Comparison of ENCODE assay signal across 9 cellular contexts in the genomic region with DNA sequence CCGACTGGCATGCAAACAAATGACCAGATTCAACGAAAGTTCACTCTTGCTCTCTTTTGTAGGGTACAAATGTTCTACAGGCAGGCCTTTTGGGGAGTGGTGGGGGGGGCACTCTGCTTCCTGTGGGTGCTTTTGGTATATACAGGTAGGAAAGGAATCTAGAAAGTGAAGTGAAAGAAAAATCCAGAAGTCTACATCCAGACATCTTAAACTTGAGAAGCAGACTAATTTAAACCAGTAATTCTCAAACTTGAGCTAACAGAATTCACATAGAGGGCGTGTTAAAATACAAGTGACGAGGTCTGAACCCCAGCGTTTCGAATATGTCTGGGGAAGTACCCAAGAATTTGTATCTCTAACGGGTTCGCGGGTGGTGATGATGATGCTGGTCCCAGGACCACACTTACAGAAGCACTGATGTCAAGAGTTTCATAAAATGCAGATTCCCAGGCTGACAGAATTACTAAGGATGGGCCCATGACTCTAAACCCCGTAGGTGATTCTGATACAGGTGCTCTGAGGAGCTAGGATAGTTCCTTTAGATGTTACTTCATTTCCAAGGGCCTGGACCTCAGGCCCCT. TPM values are rescaled to one million over a fixed set of nuclear protein-coding genes. Genes with fewer than 3 reads are reported as not detected.
DNase-seq lines count a peak whose midpoint lies in the region; ATAC-seq and TF ChIP-seq lines count a peak whose summit lies in the region.
"Had no signal": no experiment of that assay in that cellular context is flagged by ENCODE, and none has a peak within 500 bp of the region (broad histone marks: within the 10 kb centered on the region; RNA-seq: fewer than 3 reads in every experiment).

No MANE protein-coding gene starts in this region.

- peak overlapping the region; percentile 58 for H3K4me3 ChIP-seq in GM06990 (replicated peaks; ENCODE audit: low read depth, low read length)
- H3K4me3 ChIP-seq in right cardiac atrium (ENCODE audit: low read length): peak overlapping the region; percentile 47
- peak overlapping the region; percentile 53 to 80 (median 72) for H3K4me3 ChIP-seq in sigmoid colon

- H3K9me3 Mint-ChIP-seq in WTC11: no peaks in the 10 kb centered on the region

- H3K36me3 Mint-ChIP-seq in WTC11: no peaks in the 10 kb centered on the region

- H3K4me3 Mint-ChIP-seq in WTC11: peak overlapping the region; percentile 68

- WGBS in right cardiac atrium: 74% methylated on average over 10 of the region's 10 CpGs
- WGBS in sigmoid colon, 2 donors: 68 to 75% methylated on average over 10 of the region's 10 CpGs

- H3K9me3 ChIP-seq in right cardiac atrium (ENCODE audit: control insufficient read depth, low read length) (no peaks in the 10 kb centered on the region), sigmoid colon (no peaks in the 10 kb centered on the region)

- DNase-seq in GM06990 (ENCODE audit: extremely low read depth, insufficient read length): no peak
- DNase-seq in WTC11 (ENCODE audit: low spot score): no peak
- no peak for DNase-seq in right cardiac atrium
- DNase-seq in sigmoid colon: no peak
- DNase-seq in SHP77 (lab: John Stamatoyannopoulos, UW): no peak
- no peak for DNase-seq in inferior parietal cortex (ENCODE audit: extremely low spot score)

- peaks cover 14% of the 10 kb centered on the region for H3K4me1 Mint-ChIP-seq in WTC11

- no peak for TF ChIP-seq POLR2A in sigmoid colon (IDR thresholded peaks at IDR 0.05)

- H3K4me1 ChIP-seq in right cardiac atrium (ENCODE audit: control insufficient read depth, insufficient read depth, low read length) (no peaks in the 10 kb centered on the region), sigmoid colon (peaks cover 0 to 19% (median 8%) of the 10 kb centered on the region in 4 donors)

- CTCF ChIA-PET in WTC11 (lab: Charles Lee): interaction anchor here (1.0 to 3.4 kb wide), 4 partner anchors 18 to 181 kb away, joined by 3 to 14 read pairs (median 8); a partner anchor contains a TSS

- no peak overlapping the region for H3K27ac Mint-ChIP-seq in WTC11

- no peak for TF ChIP-seq EP300 in sigmoid colon (IDR thresholded peaks at IDR 0.05)

- intact Hi-C loops in right cardiac atrium (cut with DNase I) (no loop called here), sigmoid colon (cut with DNase I) (loop anchor here (2.0 kb wide), 1 partner anchor 19 kb away; a partner anchor contains a TSS)

- no peak for TF ChIP-seq CTCF in GM06990 (IDR thresholded peaks at IDR 0.05; ENCODE audit: insufficient read depth, low read length, poor library complexity, severe bottlenecking)
- no peak for TF ChIP-seq CTCF in WTC11 (IDR thresholded peaks at IDR 0.05)
- no peak for TF ChIP-seq CTCF in sigmoid colon (IDR thresholded peaks at IDR 0.05)

- POLR2A ChIA-PET in WTC11 (lab: Charles Lee): interaction anchor here (2.2 kb wide), 1 partner anchor 18 kb away, joined by 13 read pairs; a partner anchor contains a TSS

- ATAC-seq in WTC11: no peak
- ATAC-seq in right cardiac atrium: no peak
- ATAC-seq in GM18861 (IDR thresholded peaks at IDR 0.05; ENCODE audit: unreplicated experiment): no peak
- no peak for ATAC-seq in HG03354 (IDR thresholded peaks at IDR 0.05; ENCODE audit: poor library complexity, severe bottlenecking, unreplicated experiment)

- H3K27ac ChIP-seq in right cardiac atrium (ENCODE audit: low read length) (no peak overlapping the region), sigmoid colon (peak overlapping the region; percentile 86 to 87 (median 86))
- H3K27ac ChIP-seq: KMS-11 had no signal

- H3K36me3 ChIP-seq in GM06990 (ENCODE audit: control insufficient read depth, insufficient read depth, low read length) (no peaks in the 10 kb centered on the region), sigmoid colon (peaks cover 0 to 6% (median 0%) of the 10 kb centered on the region in 4 donors)

- no peaks in the 10 kb centered on the region for H3K27me3 ChIP-seq in GM06990 (replicated peaks; ENCODE audit: control insufficient read depth, insufficient read depth, low read length)
- no peaks in the 10 kb centered on the region for H3K27me3 ChIP-seq in right cardiac atrium (ENCODE audit: control insufficient read depth, insufficient read depth)
- H3K27me3 ChIP-seq in sigmoid colon: no peaks in the 10 kb centered on the region

- H3K27me3 Mint-ChIP-seq in WTC11 (ENCODE audit: low read depth): peaks cover 22% of the 10 kb centered on the region

TF ChIP-seq in WTC11, 78 proteins besides CTCF, POLR2A, EP300 and RAD21:
- TF ChIP-seq SP1 (CRISPR knock-in tag; conservative IDR thresholded peaks at IDR 0.05): 0 out of 2 replicates have a peak, but pooled peaks have one; percentile 11
- TF ChIP-seq SMAD3 (CRISPR knock-in tag; IDR thresholded peaks at IDR 0.05; ENCODE audit: borderline replicate concordance): no peak
- TF ChIP-seq GRHL2 (CRISPR knock-in tag; IDR thresholded peaks at IDR 0.05; ENCODE audit: insufficient replicate concordance, severe bottlenecking): no peak
- TF ChIP-seq, protein P1, sequence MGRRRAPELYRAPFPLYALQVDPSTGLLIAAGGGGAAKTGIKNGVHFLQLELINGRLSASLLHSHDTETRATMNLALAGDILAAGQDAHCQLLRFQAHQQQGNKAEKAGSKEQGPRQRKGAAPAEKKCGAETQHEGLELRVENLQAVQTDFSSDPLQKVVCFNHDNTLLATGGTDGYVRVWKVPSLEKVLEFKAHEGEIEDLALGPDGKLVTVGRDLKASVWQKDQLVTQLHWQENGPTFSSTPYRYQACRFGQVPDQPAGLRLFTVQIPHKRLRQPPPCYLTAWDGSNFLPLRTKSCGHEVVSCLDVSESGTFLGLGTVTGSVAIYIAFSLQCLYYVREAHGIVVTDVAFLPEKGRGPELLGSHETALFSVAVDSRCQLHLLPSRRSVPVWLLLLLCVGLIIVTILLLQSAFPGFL (CRISPR knock-in tag; IDR thresholded peaks at IDR 0.05; ENCODE audit: borderline replicate concordance): no peak
- no peak for TF ChIP-seq IRF2 (CRISPR knock-in tag; IDR thresholded peaks at IDR 0.05; ENCODE audit: borderline replicate concordance, low read depth)
- TF ChIP-seq, protein P2, sequence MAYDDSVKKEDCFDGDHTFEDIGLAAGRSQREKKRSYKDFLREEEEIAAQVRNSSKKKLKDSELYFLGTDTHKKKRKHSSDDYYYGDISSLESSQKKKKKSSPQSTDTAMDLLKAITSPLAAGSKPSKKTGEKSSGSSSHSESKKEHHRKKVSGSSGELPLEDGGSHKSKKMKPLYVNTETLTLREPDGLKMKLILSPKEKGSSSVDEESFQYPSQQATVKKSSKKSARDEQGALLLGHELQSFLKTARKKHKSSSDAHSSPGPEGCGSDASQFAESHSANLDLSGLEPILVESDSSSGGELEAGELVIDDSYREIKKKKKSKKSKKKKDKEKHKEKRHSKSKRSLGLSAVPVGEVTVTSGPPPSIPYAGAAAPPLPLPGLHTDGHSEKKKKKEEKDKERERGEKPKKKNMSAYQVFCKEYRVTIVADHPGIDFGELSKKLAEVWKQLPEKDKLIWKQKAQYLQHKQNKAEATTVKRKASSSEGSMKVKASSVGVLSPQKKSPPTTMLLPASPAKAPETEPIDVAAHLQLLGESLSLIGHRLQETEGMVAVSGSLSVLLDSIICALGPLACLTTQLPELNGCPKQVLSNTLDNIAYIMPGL (CRISPR knock-in tag; IDR thresholded peaks at IDR 0.05): no peak
TF ChIP-seq in WTC11: peak in this region for 1.

RNA-seq across cellular contexts. Expression of a gene that starts 0.5 kb away (rescaled TPM):
- total RNA-seq in WTC11 (2021): 1.6 to 1.7 TPM (median 1.7 TPM) in 3 replicates
- 1 to 10 TPM; 4.5 to 5.1 (median 4.9) TPM for total RNA-seq in right cardiac atrium
- polyA plus RNA-seq in right cardiac atrium: 1.5 TPM
- total RNA-seq in sigmoid colon: 10 to 100 TPM in 1 of 4 donors, 1 to 10 TPM in 3; 5.2 to 12.7 (median 6.1) TPM
- under 1 TPM in 1 of 3 donors, not detected in 2; 0.50 TPM for polyA plus RNA-seq in sigmoid colon

RNA-seq across cellular contexts. Expression of a gene that starts 18.5 kb away (rescaled TPM):
- total RNA-seq in WTC11 (2021) (14.3 to 17.5 TPM (median 16.6 TPM) in 3 replicates), right cardiac atrium (10 to 100 TPM; 18.8 to 28.0 (median 24.7) TPM), sigmoid colon (10 to 100 TPM; 23.9 to 46.0 (median 30.4) TPM)
- polyA plus RNA-seq in right cardiac atrium (18.1 TPM), sigmoid colon (10 to 100 TPM in 1 of 3 donors, 1 to 10 TPM in 2; 1.2 to 12.0 (median 3.0) TPM)

RNA-seq across cellular contexts. Expression of a gene that starts 18.7 kb away (rescaled TPM):
- total RNA-seq in WTC11 (2021) (29.1 to 33.2 TPM (median 31.7 TPM) in 3 replicates), right cardiac atrium (10 to 100 TPM; 27.9 to 35.4 (median 33.4) TPM), sigmoid colon (10 to 100 TPM; 26.6 to 49.0 (median 37.5) TPM)
- polyA plus RNA-seq in right cardiac atrium (28.0 TPM), sigmoid colon (10 to 100 TPM in 1 of 3 donors, 1 to 10 TPM in 2; 9.0 to 27.3 (median 9.0) TPM)
